ENCODE assay signal across 1 cellular context in the genomic region with DNA sequence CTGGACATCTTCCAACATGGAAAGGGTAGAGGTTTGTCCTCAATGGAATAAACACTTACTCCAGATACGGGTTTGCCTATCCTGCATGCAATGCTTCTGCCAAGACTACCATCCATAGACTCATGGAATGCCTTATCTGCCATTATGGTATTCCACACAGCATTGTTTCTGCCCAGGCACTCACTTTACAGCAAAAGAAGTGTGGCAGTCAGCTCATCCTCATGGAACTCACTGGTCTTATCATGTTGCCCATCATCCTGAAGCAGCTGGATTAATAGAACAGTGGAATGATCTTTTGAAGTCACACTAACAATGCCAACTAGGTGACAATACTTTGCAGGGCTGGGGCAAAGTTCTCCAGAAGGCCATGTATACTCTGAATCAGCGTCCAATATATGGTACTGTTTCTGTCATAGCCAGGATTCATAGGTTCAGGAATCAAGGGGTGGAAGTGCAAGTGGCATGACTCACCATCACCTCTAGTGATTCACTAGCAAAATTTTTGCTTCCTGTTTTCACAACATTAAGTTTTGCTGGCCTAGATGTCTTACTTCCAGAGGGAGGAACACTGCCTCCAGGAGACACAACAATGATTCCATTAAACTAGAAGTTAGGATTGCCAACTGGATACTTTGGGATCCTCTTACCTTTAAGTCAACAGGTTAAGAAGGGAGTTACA.
TF ChIP-seq lines count a peak whose summit lies in the region.

No MANE protein-coding gene starts in this region.

TF ChIP-seq in WTC11, 78 proteins besides CTCF, POLR2A, EP300 and RAD21 (continued from another document):
- TF ChIP-seq GTF2I (CRISPR knock-in tag; conservative IDR thresholded peaks at IDR 0.05) (no peak), SP1 (CRISPR knock-in tag; conservative IDR thresholded peaks at IDR 0.05) (no peak), ZBTB21 (CRISPR knock-in tag; IDR thresholded peaks at IDR 0.05; ENCODE audit: borderline replicate concordance) (no peak)
